ENCODE assay signal across 30 cellular contexts in genomic region chr20:48419173-48419572, GRCh38.
"Had no signal": no experiment of that assay in that cellular context is flagged by ENCODE, and none has a peak within 500 bp of the region (broad histone marks: within the 10 kb centered on the region; RNA-seq: fewer than 3 reads in every experiment).

No MANE protein-coding gene starts in this region.

- H3K4me1 Mint-ChIP-seq: naive thymus-derived CD4-positive, alpha-beta T cell; natural killer cell; nephron had no signal

- H2AFZ ChIP-seq: parathyroid adenoma had no signal

- H3K27ac Mint-ChIP-seq: naive thymus-derived CD4-positive, alpha-beta T cell; natural killer cell; nephron; progenitor cell of endocrine pancreas; stimulated activated memory B cell treated with anti-CD40 and anti-IgM and Interleukin-4, amounts not matched to agents 10 μg/mL and 1 μg/mL and 100 μg/mL, for 72 hours; stimulated activated naive CD8-positive, alpha-beta T cell treated with anti-CD3 and anti-CD28 coated beads, Interleukin-15, Interleukin-2, amounts not matched to agents 100 ng/mL and 50 ng/mL, for 24 hours; type B pancreatic cell had no signal

- H3K27me3 Mint-ChIP-seq: progenitor cell of endocrine pancreas had no signal

- H3K4me1 ChIP-seq: parathyroid adenoma, psoas muscle, stomach, suprapubic skin, testis, tibial artery, transverse colon, upper lobe of right lung, uterus had no signal

- H3K4me3 ChIP-seq: ovary, psoas muscle, skin epidermis, smooth muscle cell, spleen, stomach, suprapubic skin, testis, tibial artery, transverse colon, upper lobe of right lung, uterus had no signal

- DNase-seq: naive thymus-derived CD4-positive, alpha-beta T cell; natural killer cell; occipital lobe; ovary; posterior cingulate gyrus; psoas muscle; right cardiac atrium; spleen; stimulated activated CD4-positive, alpha-beta T cell treated with anti-CD3 and anti-CD28 coated beads, Interleukin-12 subunit alpha, Interleukin-12 subunit beta, amount 100 ng/mL, for 4 hours; stimulated activated CD4-positive, alpha-beta T cell treated with anti-CD3 and anti-CD28 coated beads, Interleukin-1b, Interleukin-23, amount 100 ng/mL, for 48 hours; stimulated activated CD4-positive, alpha-beta T cell treated with anti-CD3 and anti-CD28 coated beads, Interleukin-4, amount 100 ng/mL, for 1 hour; stimulated activated CD4-positive, alpha-beta T cell treated with anti-CD3 and anti-CD28 coated beads, Interleukin-4, amount 100 ng/mL, for 4 hours; stimulated activated CD8-positive, alpha-beta memory T cell treated with anti-CD3 and anti-CD28 coated beads, Interleukin-4, amount 100 ng/mL, for 48 hours; stimulated activated naive CD4-positive, alpha-beta T cell treated with Interleukin-2 at 50 U/mL for 16 hours; stomach; testis; tibial artery; transverse colon; upper lobe of right lung; uterus had no signal

- H3K9ac ChIP-seq: parathyroid adenoma had no signal

- H3K27ac ChIP-seq: ovary, parathyroid adenoma, psoas muscle, skin epidermis, spleen, stomach, suprapubic skin, testis, tibial artery, transverse colon, upper lobe of right lung, uterus had no signal

- H3K36me3 ChIP-seq: ovary, spleen, stomach, suprapubic skin, tibial artery, transverse colon, upper lobe of right lung, uterus had no signal

- H3K27me3 ChIP-seq: ovary, stomach, testis, transverse colon, uterus had no signal

- H3K79me2 ChIP-seq: parathyroid adenoma had no signal

- H3K4me3 Mint-ChIP-seq: naive thymus-derived CD4-positive, alpha-beta T cell; natural killer cell; nephron; neural crest cell; stimulated activated memory B cell treated with anti-CD40 and anti-IgM and Interleukin-4, amounts not matched to agents 10 μg/mL and 1 μg/mL and 100 μg/mL, for 72 hours; stimulated activated naive CD8-positive, alpha-beta T cell treated with anti-CD3 and anti-CD28 coated beads, Interleukin-15, Interleukin-2, amounts not matched to agents 100 ng/mL and 50 ng/mL, for 24 hours; type B pancreatic cell had no signal

- H3K9me3 ChIP-seq: ovary, psoas muscle, spleen, stomach, suprapubic skin, testis, tibial artery, transverse colon, upper lobe of right lung, uterus had no signal

- H3K9me3 Mint-ChIP-seq: naive thymus-derived CD4-positive, alpha-beta T cell; natural killer cell; nephron; neural crest cell; stimulated activated memory B cell treated with anti-CD40 and anti-IgM and Interleukin-4, amounts not matched to agents 10 μg/mL and 1 μg/mL and 100 μg/mL, for 72 hours; stimulated activated naive CD8-positive, alpha-beta T cell treated with anti-CD3 and anti-CD28 coated beads, Interleukin-15, Interleukin-2, amounts not matched to agents 100 ng/mL and 50 ng/mL, for 24 hours; type B pancreatic cell had no signal

- H3K36me3 Mint-ChIP-seq: naive thymus-derived CD4-positive, alpha-beta T cell; natural killer cell; stimulated activated memory B cell treated with anti-CD40 and anti-IgM and Interleukin-4, amounts not matched to agents 10 μg/mL and 1 μg/mL and 100 μg/mL, for 72 hours; type B pancreatic cell had no signal

- H3K4me2 ChIP-seq: smooth muscle cell had no signal
